ENCODE assay signal across 8 cellular contexts in genomic region chr6:13428528-13429405, GRCh38. TPM values are rescaled to one million over a fixed set of nuclear protein-coding genes. Genes with fewer than 3 reads are reported as not detected.
DNase-seq lines count a peak whose midpoint lies in the region; ATAC-seq and TF ChIP-seq lines count a peak whose summit lies in the region.

No MANE protein-coding gene starts in this region.

- H3K27me3 ChIP-seq in DOHH2 (ENCODE audit: control insufficient read depth, low read length): no peaks in the 10 kb centered on the region
- no peaks in the 10 kb centered on the region for H3K27me3 ChIP-seq in PC-3 (ENCODE audit: low read length)

- H2AFZ ChIP-seq in PC-3 (ENCODE audit: low read length): no peak overlapping the region

- H3K79me2 ChIP-seq in DOHH2 (ENCODE audit: control insufficient read depth, low read length) (no peaks in the 10 kb centered on the region), PC-3 (ENCODE audit: low read length) (peaks cover 18% of the 10 kb centered on the region)

- H3K9me3 ChIP-seq in DOHH2 (ENCODE audit: control insufficient read depth, insufficient read depth, low read length) (no peaks in the 10 kb centered on the region), PC-3 (ENCODE audit: low read length) (no peaks in the 10 kb centered on the region)

- peak; percentile 10 for ATAC-seq in GM19328 (IDR thresholded peaks at IDR 0.05; ENCODE audit: unreplicated experiment)
- peak; percentile 27 for ATAC-seq in HG03159 (IDR thresholded peaks at IDR 0.05; ENCODE audit: unreplicated experiment)
- no peak for ATAC-seq in PC-3

- no peak overlapping the region for H3K27ac ChIP-seq in DOHH2 (ENCODE audit: low read depth, low read length)
- H3K27ac ChIP-seq in coronary artery: no peak overlapping the region
- no peak overlapping the region for H3K27ac ChIP-seq in PC-3 (ENCODE audit: low read length)

- no TSS peak for BruUV-seq in PC-3 (replicated peaks; lab: Mats Ljungman, UMichigan)

- H3K4me2 ChIP-seq in DOHH2 (ENCODE audit: low read length) (peak overlapping the region; percentile 55), PC-3 (ENCODE audit: low read length) (no peak overlapping the region)

- H3K4me3 ChIP-seq in DOHH2 (ENCODE audit: low read length): 0 out of 2 replicates have a peak overlapping the region, but pooled peaks have one; percentile 46
- H3K4me3 ChIP-seq in coronary artery: no peak overlapping the region
- H3K4me3 ChIP-seq in PC-3 (ENCODE audit: low read length): no peak overlapping the region

- POLR2A ChIA-PET in PC-3 (lab: Charles Lee; ENCODE audit: unreplicated experiment): no interaction called here

- DNase-seq in coronary artery (ENCODE audit: low spot score) (peak; percentile 53), NCI-H1694 (lab: John Stamatoyannopoulos, UW) (no peak), occipital lobe (lab: John Stamatoyannopoulos, UW) (no peak), D341Med (ENCODE audit: low spot score) (no peak), PC-3 (no peak)

- CTCF ChIA-PET in PC-3 (lab: Charles Lee): no interaction called here

- TF ChIP-seq CTCF in DOHH2 (IDR thresholded peaks at IDR 0.05; ENCODE audit: low read depth, low read length, poor library complexity, severe bottlenecking) (no peak), coronary artery (IDR thresholded peaks at IDR 0.05) (no peak), PC-3 (conservative IDR thresholded peaks at IDR 0.05; ENCODE audit: low read depth, low read length) (no peak)

- H3K9ac ChIP-seq in PC-3 (ENCODE audit: low read length): no peak overlapping the region

- H3K9me2 ChIP-seq in DOHH2 (replicated peaks; ENCODE audit: control insufficient read depth, low read length) (no peaks in the 10 kb centered on the region), PC-3 (replicated peaks; ENCODE audit: low read length) (no peaks in the 10 kb centered on the region)

- intact Hi-C loops in PC-3 (cut with micrococcal nuclease): no loop called here

- H4K20me1 ChIP-seq in DOHH2 (ENCODE audit: control insufficient read depth, insufficient read depth, low read depth, low read length): no peaks in the 10 kb centered on the region
- no peaks in the 10 kb centered on the region for H4K20me1 ChIP-seq in PC-3 (ENCODE audit: low read length)

- H3F3A ChIP-seq in DOHH2 (ENCODE audit: control insufficient read depth, insufficient read depth): no peaks in the 10 kb centered on the region
- H3F3A ChIP-seq in PC-3 (ENCODE audit: low read length, unreplicated experiment): no peaks in the 10 kb centered on the region

- H3K4me1 ChIP-seq in DOHH2 (ENCODE audit: control insufficient read depth, low read length): peaks cover 28% of the 10 kb centered on the region
- H3K4me1 ChIP-seq in PC-3 (ENCODE audit: insufficient read depth, low read length): peaks cover 9% of the 10 kb centered on the region; the same call in 1 of the 2 replicates

- H3K36me3 ChIP-seq in DOHH2 (ENCODE audit: control insufficient read depth, low read length) (no peaks in the 10 kb centered on the region), PC-3 (ENCODE audit: low read depth, low read length) (no peaks in the 10 kb centered on the region)

RNA-seq across cellular contexts. Expression of gene GFOD1, which starts 58.6 kb away (rescaled TPM):
- total RNA-seq in occipital lobe: 38.2 TPM
- total RNA-seq in PC-3 (2014; rRNA removed): 16.0 and 21.8 TPM in 2 replicates
